8 cellular contexts compared by ENCODE assay signal in the genomic region with DNA sequence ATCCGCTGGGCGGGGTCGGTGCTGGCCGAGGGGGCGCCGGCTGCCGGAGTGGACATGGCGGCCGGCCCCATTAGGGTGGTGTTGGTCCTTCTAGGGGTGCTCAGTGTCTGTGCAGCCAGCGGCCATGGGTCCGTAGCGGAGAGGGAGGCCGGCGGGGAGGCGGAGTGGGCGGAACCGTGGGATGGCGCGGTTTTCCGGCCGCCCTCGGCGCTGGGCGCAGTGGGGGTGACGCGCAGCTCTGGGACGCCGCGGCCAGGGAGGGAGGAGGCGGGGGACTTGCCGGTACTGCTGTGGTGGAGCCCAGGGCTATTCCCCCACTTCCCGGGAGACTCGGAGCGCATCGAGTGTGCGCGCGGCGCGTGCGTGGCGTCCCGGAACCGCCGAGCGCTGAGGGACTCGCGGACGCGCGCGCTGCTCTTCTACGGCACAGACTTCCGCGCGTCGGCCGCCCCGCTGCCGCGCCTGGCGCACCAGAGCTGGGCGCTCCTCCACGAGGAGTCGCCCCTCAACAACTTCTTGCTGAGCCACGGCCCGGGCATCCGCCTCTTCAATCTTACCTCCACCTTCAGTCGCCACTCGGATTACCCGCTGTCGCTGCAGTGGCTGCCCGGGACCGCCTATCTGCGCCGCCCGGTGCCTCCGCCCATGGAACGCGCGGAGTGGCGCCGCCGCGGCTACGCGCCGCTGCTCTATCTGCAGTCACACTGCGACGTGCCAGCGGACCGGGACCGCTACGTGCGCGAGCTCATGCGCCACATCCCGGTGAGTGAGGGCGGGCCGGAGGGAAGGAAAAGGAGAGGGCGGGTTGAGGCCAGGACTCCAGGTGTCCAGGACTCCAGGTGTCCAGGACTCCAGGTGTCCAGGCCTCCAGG. TPM values are rescaled to one million over a fixed set of nuclear protein-coding genes. Genes with fewer than 3 reads are reported as not detected.
DNase-seq lines count a peak whose midpoint lies in the region; ATAC-seq and TF ChIP-seq lines count a peak whose summit lies in the region.

No MANE protein-coding gene starts in this region.

- peak; percentile 67 for ATAC-seq in HG02642 (IDR thresholded peaks at IDR 0.05; ENCODE audit: poor library complexity, unreplicated experiment)
- ATAC-seq in activated CD4-positive, CD25-positive, alpha-beta regulatory T cell treated with anti-CD3 and anti-CD28 coated beads, Interleukin-2, amount 50 U/mL, for 24 hours, result peak; percentile 76 to 77
- peak; percentile 71 for ATAC-seq in central memory CD8-positive, alpha-beta T cell (replicated peaks; ENCODE audit: extremely low read depth, poor library complexity, severe bottlenecking)

- H3K27me3 ChIP-seq in kidney epithelial cell (ENCODE audit: control insufficient read depth, insufficient read depth, low read length), result no peaks in the 10 kb centered on the region

- H3K27ac Mint-ChIP-seq in central memory CD8-positive, alpha-beta T cell (ENCODE audit: low read depth), result peak overlapping the region; percentile 89

- H3K4me3 Mint-ChIP-seq in central memory CD8-positive, alpha-beta T cell, result peak overlapping the region; percentile 86

- H3K4me1 Mint-ChIP-seq in central memory CD8-positive, alpha-beta T cell, result peaks cover 66% of the 10 kb centered on the region

- H3K36me3 Mint-ChIP-seq in central memory CD8-positive, alpha-beta T cell (ENCODE audit: insufficient read depth), result peaks cover 74% of the 10 kb centered on the region

- no peaks in the 10 kb centered on the region for H3K27me3 Mint-ChIP-seq in central memory CD8-positive, alpha-beta T cell

- peak overlapping the region; percentile 82 for H3K4me3 ChIP-seq in kidney epithelial cell (ENCODE audit: low read depth, low read length)

- no peaks in the 10 kb centered on the region for H3K9me3 Mint-ChIP-seq in central memory CD8-positive, alpha-beta T cell

- DNase-seq in NCI-H82 (lab: John Stamatoyannopoulos, UW) (peak; percentile 73), NCI-H82 treated with DMSO at 0.1 percent for 48 hours (lab: John Stamatoyannopoulos, UW; ENCODE audit: unreplicated experiment) (no peak), NCI-H128 (lab: John Stamatoyannopoulos, UW; ENCODE audit: unreplicated experiment) (peak; percentile 27), kidney epithelial cell (ENCODE audit: low read depth) (no peak)
- DNase-seq in central memory CD8-positive, alpha-beta T cell (ENCODE audit: low spot score in 2 of 2), result peak; percentile 67 to 70
- peak; percentile 87 for DNase-seq in stimulated activated CD4-positive, alpha-beta T cell treated with anti-CD3 and anti-CD28 coated beads, Interleukin-15, amount 100 ng/mL, for 24 hours

- peaks cover 1% of the 10 kb centered on the region for H3K36me3 ChIP-seq in kidney epithelial cell (ENCODE audit: control insufficient read depth, insufficient read depth, low read length)

- no peak for TF ChIP-seq CTCF in kidney epithelial cell (IDR thresholded peaks at IDR 0.05; ENCODE audit: insufficient read depth, low read length, poor library complexity, severe bottlenecking)

RNA-seq across cellular contexts. Expression of a gene that starts 9.3 kb away (rescaled TPM):
- total RNA-seq in kidney epithelial cell, result 41.8 and 46.8 TPM in 2 replicates

RNA-seq across cellular contexts. Expression of a gene that starts 12.9 kb away (rescaled TPM):
- total RNA-seq in kidney epithelial cell, result 66.7 and 90.8 TPM in 2 replicates

RNA-seq across cellular contexts. Expression of a gene that starts 28.3 kb away (rescaled TPM):
- total RNA-seq in kidney epithelial cell, result 61.0 and 70.9 TPM in 2 replicates

RNA-seq across cellular contexts. Expression of a gene that starts 38.9 kb away (rescaled TPM):
- total RNA-seq in kidney epithelial cell, result 30.1 and 35.5 TPM in 2 replicates

Comparison
In these comparisons a context has a peak if more than half of its experiments do, and no peak if none do; other contexts are left out.
1. DNase-seq: peak in NCI-H82 (single experiment), NCI-H128 (single experiment), central memory CD8-positive, alpha-beta T cell (2 of 2) and stimulated activated CD4-positive, alpha-beta T cell treated with anti-CD3 and anti-CD28 coated beads, Interleukin-15, amount 100 ng/mL, for 24 hours (single experiment); none in NCI-H82 treated with DMSO at 0.1 percent for 48 hours (single experiment) and kidney epithelial cell (single experiment).
2. Peak in every context shown above with its lines, with median percentiles within 50 percentile points of each other: ATAC-seq.